ENCODE assay signal across 30 cellular contexts in the genomic region with DNA sequence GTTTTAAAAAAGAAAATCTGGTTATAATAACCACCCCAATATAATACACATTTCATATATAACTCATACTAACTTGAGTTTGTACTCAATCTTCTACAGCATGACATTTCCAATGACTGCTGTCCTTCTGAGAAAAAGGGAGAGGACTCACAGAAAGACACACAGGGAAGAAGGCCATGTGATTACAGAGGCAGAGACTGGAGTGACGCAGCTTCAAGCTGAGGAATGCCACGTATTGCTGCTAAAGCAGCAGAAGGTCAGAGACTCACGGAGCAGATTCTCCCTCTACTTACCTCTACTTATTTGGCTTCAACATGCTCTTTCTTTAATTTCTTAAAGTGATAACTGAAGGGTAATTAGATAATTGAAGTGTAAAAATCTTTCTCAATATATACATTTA.
DNase-seq lines count a peak whose midpoint lies in the region; ATAC-seq and TF ChIP-seq lines count a peak whose summit lies in the region.
"Had no signal": no experiment of that assay in that cellular context is flagged by ENCODE, and none has a peak within 500 bp of the region (broad histone marks: within the 10 kb centered on the region; RNA-seq: fewer than 3 reads in every experiment).

No MANE protein-coding gene starts in this region.

- H3K9ac ChIP-seq in parathyroid adenoma (no peak overlapping the region), SK-N-SH (no peak overlapping the region)

- H4K20me1 ChIP-seq in SK-N-SH (ENCODE audit: insufficient read depth) = no peaks in the 10 kb centered on the region

- DNase-seq in NCI-H2227 (lab: John Stamatoyannopoulos, UW; ENCODE audit: unreplicated experiment) = peak; percentile 13
- DNase-seq in NCI-H2227 treated with DMSO at 0.1 percent for 48 hours (lab: John Stamatoyannopoulos, UW) = no peak
- DNase-seq in adrenal gland = peak; percentile 44 to 77 (median 66)
- peak; percentile 5 for DNase-seq in inferior parietal cortex (ENCODE audit: extremely low spot score)
- DNase-seq in SK-N-SH = no peak
- DNase-seq in COLO829 (ENCODE audit: low spot score) = no peak
- DNase-seq: activated CD4-positive, alpha-beta T cell treated with anti-CD3 and anti-CD28 coated beads, Interleukin-2, amount 10 ng/mL, durations not matched to agents 24 days and 14 days; activated CD8-positive, alpha-beta memory T cell treated with anti-CD3 and anti-CD28 coated beads for 24 hours; activated T-cell treated with anti-CD3 and anti-CD28 coated beads for 4 hours; anterior cingulate cortex; colonic mucosa; effector CD4-positive, alpha-beta T cell; GOT3; KG1; mucosa of descending colon; natural killer cell; NCI-H2029; NCI-H526 treated with DMSO at 0.1 percent for 48 hours; ovary; PC-9; Right ventricle myocardium superior; spleen; stimulated activated CD4-positive, alpha-beta T cell treated with anti-CD3 and anti-CD28 coated beads, Interleukin-2, amount 100 ng/mL, for 24 hours had no signal

- H3K9me2 ChIP-seq in SK-N-SH = no peaks in the 10 kb centered on the region

- no peaks in the 10 kb centered on the region for H3K4me1 ChIP-seq in adrenal gland (replicated peaks in 1 of 2)
- no peaks in the 10 kb centered on the region for H3K4me1 ChIP-seq in parathyroid adenoma
- no peaks in the 10 kb centered on the region; a peak in 1 of 4 replicates for H3K4me1 ChIP-seq in SK-N-SH (ENCODE audit: control insufficient read depth in 1 of 2, insufficient read depth in 2 of 2, low read depth in 1 of 2, low read length in 1 of 2)
- H3K4me1 ChIP-seq: colonic mucosa, spleen had no signal

- POLR2A ChIA-PET in SK-N-SH (lab: Yijun Ruan, JAX) = no interaction called here

- no peak for TF ChIP-seq EP300 in SK-N-SH (IDR thresholded peaks at IDR 0.05; ENCODE audit: borderline replicate concordance in 1 of 2, low read depth in 1 of 2, low read length in 1 of 2)

- H2AFZ ChIP-seq in parathyroid adenoma = peak overlapping the region; percentile 6
- H2AFZ ChIP-seq in SK-N-SH (ENCODE audit: low read depth) = no peak overlapping the region
- H2AFZ ChIP-seq: PC-9 had no signal

- no peaks in the 10 kb centered on the region for H3K36me3 ChIP-seq in adrenal gland (replicated peaks in 1 of 2)
- H3K36me3 ChIP-seq in parathyroid adenoma (ENCODE audit: control insufficient read depth, insufficient read depth, low read length) = no peaks in the 10 kb centered on the region
- H3K36me3 ChIP-seq in SK-N-SH (replicated peaks in 1 of 2; ENCODE audit: control insufficient read depth in 1 of 2, insufficient read depth in 2 of 2, low read length in 1 of 2) = no peaks in the 10 kb centered on the region
- H3K36me3 ChIP-seq: colonic mucosa, ovary, spleen, thoracic aorta had no signal

- H3K4me2 ChIP-seq in parathyroid adenoma (ENCODE audit: low read length) (no peak overlapping the region), SK-N-SH (no peak overlapping the region)
- H3K4me2 ChIP-seq: PC-9 had no signal

- CTCF ChIA-PET in SK-N-SH (lab: Yijun Ruan, JAX) = no interaction called here

- WGBS in adrenal gland, 4 donors = 32 to 57% (median 48%) methylated on average over 3 of the region's 3 CpGs
- 52% methylated on average over 3 of the region's 3 CpGs for WGBS in SK-N-SH (ENCODE audit: low lambda C conversion rate)

- intact Hi-C loops in adrenal gland (cut with DNase I) = no loop called here

- H3K4me3 ChIP-seq in adrenal gland = no peak overlapping the region
- H3K4me3 ChIP-seq in parathyroid adenoma (ENCODE audit: low read depth, low read length) = no peak overlapping the region
- H3K4me3 ChIP-seq in SK-N-SH (ENCODE audit: low read depth in 2 of 2, low read length in 1 of 2) = no peak overlapping the region
- H3K4me3 ChIP-seq: colonic mucosa, mucosa of descending colon, ovary, PC-9, spleen, thoracic aorta had no signal

- H3K27me3 ChIP-seq in adrenal gland (no peaks in the 10 kb centered on the region), parathyroid adenoma (ENCODE audit: control insufficient read depth, insufficient read depth, low read length) (no peaks in the 10 kb centered on the region), SK-N-SH (ENCODE audit: insufficient read depth) (no peaks in the 10 kb centered on the region)
- H3K27me3 ChIP-seq: colonic mucosa, ovary, spleen had no signal

- no peak for ATAC-seq in HG02610 (IDR thresholded peaks at IDR 0.05; ENCODE audit: unreplicated experiment)
- ATAC-seq: activated naive CD4-positive, alpha-beta T cell treated with anti-CD3 and anti-CD28 coated beads, Interleukin-2, amount 50 U/mL, for 72 hours; mucosa of descending colon; natural killer cell had no signal

- H3K79me2 ChIP-seq in parathyroid adenoma (no peaks in the 10 kb centered on the region), SK-N-SH (ENCODE audit: insufficient read depth) (no peaks in the 10 kb centered on the region)

- TF ChIP-seq CTCF in adrenal gland (IDR thresholded peaks at IDR 0.05) = no peak
- TF ChIP-seq CTCF in parathyroid adenoma (IDR thresholded peaks at IDR 0.05) = no peak
- TF ChIP-seq CTCF in SK-N-SH (IDR thresholded peaks at IDR 0.05) = no peak

- TF ChIP-seq POLR2A in adrenal gland (IDR thresholded peaks at IDR 0.05) = peak in 1 of 2 donors; percentile 37

- H3K9me3 ChIP-seq in adrenal gland (replicated peaks in 1 of 3) = no peaks in the 10 kb centered on the region
- no peaks in the 10 kb centered on the region for H3K9me3 ChIP-seq in parathyroid adenoma (ENCODE audit: control insufficient read depth, low read length)
- no peaks in the 10 kb centered on the region for H3K9me3 ChIP-seq in SK-N-SH
- H3K9me3 ChIP-seq: colonic mucosa, mucosa of descending colon, ovary, thoracic aorta had no signal

- H3F3A ChIP-seq in SK-N-SH (replicated peaks; ENCODE audit: insufficient read depth) = no peaks in the 10 kb centered on the region

- no peak for TF ChIP-seq RAD21 in SK-N-SH (IDR thresholded peaks at IDR 0.05; ENCODE audit: low read length)

- H3K27ac ChIP-seq in adrenal gland = no peak overlapping the region
- no peak overlapping the region for H3K27ac ChIP-seq in parathyroid adenoma
- no peak overlapping the region for H3K27ac ChIP-seq in SK-N-SH (ENCODE audit: low read depth in 2 of 2, low read length in 1 of 2)
- H3K27ac ChIP-seq: 22Rv1, C4-2B, colonic mucosa, epithelial cell of prostate, ovary, PC-9, spleen, thoracic aorta had no signal

TF ChIP-seq in SK-N-SH, 30 proteins besides CTCF, POLR2A, EP300 and RAD21:
- TF ChIP-seq RXRA (IDR thresholded peaks at IDR 0.05; ENCODE audit: borderline replicate concordance, low read depth) (no peak), USF2 (IDR thresholded peaks at IDR 0.05; ENCODE audit: borderline replicate concordance, low read depth, low read length) (no peak), NRF1 (IDR thresholded peaks at IDR 0.05; ENCODE audit: low read depth, low read length) (no peak), TAF1 (IDR thresholded peaks at IDR 0.05; ENCODE audit: borderline replicate concordance, low read depth, low read length) (no peak), SMC3 (IDR thresholded peaks at IDR 0.05; ENCODE audit: low read depth, low read length) (no peak), MAX (IDR thresholded peaks at IDR 0.05; ENCODE audit: low read depth) (no peak), TCF12 (IDR thresholded peaks at IDR 0.05) (no peak), MEF2A (IDR thresholded peaks at IDR 0.05; ENCODE audit: borderline replicate concordance, low read depth) (no peak), CHD2 (IDR thresholded peaks at IDR 0.05; ENCODE audit: low read length, partially characterized antibody) (no peak)

Comparison
In these comparisons a context has a peak if more than half of its experiments do, and no peak if none do; other contexts are left out.
1. DNase-seq: peak in NCI-H2227 (single experiment), adrenal gland (7 of 7) and inferior parietal cortex (single experiment); none in NCI-H2227 treated with DMSO at 0.1 percent for 48 hours (single experiment), SK-N-SH (single experiment) and COLO829 (single experiment).